Comparison of ENCODE assay signal across 19 cellular contexts in genomic region chr4:181679754-181680153, GRCh38.
"Had no signal": no experiment of that assay in that cellular context is flagged by ENCODE, and none has a peak within 500 bp of the region (broad histone marks: within the 10 kb centered on the region; RNA-seq: fewer than 3 reads in every experiment).

No MANE protein-coding gene starts in this region.

- H3K27me3 ChIP-seq: neural progenitor cell, neutrophil, ovary, pancreas, right atrium auricular region, right lobe of liver, sigmoid colon, spleen had no signal

- H3K4me3 ChIP-seq: neural progenitor cell, ovary, pancreas, prostate gland, psoas muscle, right atrium auricular region, right lobe of liver, sigmoid colon, skin epidermis, smooth muscle cell, spleen had no signal

- H3K36me3 ChIP-seq: neural progenitor cell, neutrophil, ovary, pancreas, prostate gland, right atrium auricular region, right lobe of liver, sigmoid colon, spleen had no signal

- H3K9ac ChIP-seq: neural progenitor cell, parathyroid adenoma had no signal

- H2AFZ ChIP-seq: neural progenitor cell, parathyroid adenoma had no signal

- ATAC-seq: naive thymus-derived CD4-positive, alpha-beta T cell; naive thymus-derived CD8-positive, alpha-beta T cell; natural killer cell; natural killer cell treated with Interleukin-12 subunit alpha and Interleukin-12 subunit beta and Interleukin-15 and Interleukin-18, amount 100 ng/mL, for 72 hours; pancreas; psoas muscle; right cardiac atrium; right lobe of liver; sciatic nerve had no signal

- H3K79me2 ChIP-seq: parathyroid adenoma had no signal

- H3K9me3 ChIP-seq: neutrophil, ovary, pancreas, prostate gland, psoas muscle, right atrium auricular region, right lobe of liver, sigmoid colon, spleen had no signal

- H3K4me2 ChIP-seq: neural progenitor cell, smooth muscle cell had no signal

- H3K27ac ChIP-seq: neural progenitor cell, neutrophil, ovary, pancreas, parathyroid adenoma, prostate gland, psoas muscle, right atrium auricular region, right lobe of liver, sigmoid colon, skin epidermis, spleen had no signal
